8 cellular contexts compared by ENCODE assay signal in the genomic region with DNA sequence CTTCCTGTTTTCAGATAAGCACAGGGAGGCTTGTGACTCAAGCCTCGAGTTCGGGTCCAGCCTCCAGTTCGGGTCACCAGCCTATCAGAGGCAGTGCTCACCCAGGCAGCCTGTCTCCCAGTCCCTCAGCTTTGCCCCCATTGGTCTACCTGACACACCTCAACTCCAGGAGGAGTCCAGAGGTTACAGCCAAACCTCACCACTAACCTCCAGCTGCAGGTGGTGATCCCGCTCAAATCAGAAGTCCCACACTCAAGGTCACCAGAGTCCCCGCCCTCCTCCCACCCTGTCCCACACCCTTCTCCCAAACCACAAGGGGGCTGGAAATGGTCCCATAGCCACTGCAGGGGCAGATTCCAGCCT. TPM values are rescaled to one million over a fixed set of nuclear protein-coding genes. Genes with fewer than 3 reads are reported as not detected.
DNase-seq lines count a peak whose midpoint lies in the region; ATAC-seq and TF ChIP-seq lines count a peak whose summit lies in the region.

No MANE protein-coding gene starts in this region.

- H3K27ac ChIP-seq in effector memory CD4-positive, alpha-beta T cell (ENCODE audit: insufficient read depth, low read length, poor library complexity, severe bottlenecking) = no peak overlapping the region

- H4K20me1 ChIP-seq in Loucy (ENCODE audit: insufficient read depth, low read length, poor library complexity, severe bottlenecking) = peaks cover 12% of the 10 kb centered on the region

- H3K9me3 Mint-ChIP-seq in brain (no peaks in the 10 kb centered on the region), nephron progenitor cell (no peaks in the 10 kb centered on the region)

- H3K36me3 ChIP-seq in GM06990 (ENCODE audit: control insufficient read depth, insufficient read depth, low read length) (no peaks in the 10 kb centered on the region; the same call in 1 of the 2 replicates), Loucy (ENCODE audit: insufficient read depth, low read length) (peaks cover 17% of the 10 kb centered on the region; the same call in 1 of the 2 replicates)
- H3K36me3 ChIP-seq in effector memory CD4-positive, alpha-beta T cell (ENCODE audit: control insufficient read depth, insufficient read depth, low read length) = peaks cover under 1% of the 10 kb centered on the region

- peaks cover 20% of the 10 kb centered on the region for H3K4me1 ChIP-seq in Loucy (ENCODE audit: insufficient read depth, low read length, poor library complexity, severe bottlenecking)
- peaks cover 34% of the 10 kb centered on the region for H3K4me1 ChIP-seq in effector memory CD4-positive, alpha-beta T cell (ENCODE audit: control insufficient read depth, insufficient read depth, low read length, poor library complexity, severe bottlenecking)

- H3K9me2 ChIP-seq in Loucy (replicated peaks; ENCODE audit: low read depth, low read length) = no peaks in the 10 kb centered on the region

- in situ Hi-C loops in G401 (cut with HindIII; ENCODE audit: low sequenced_read_pairs) = no loop called here

- no peak for TF ChIP-seq CTCF in GM06990 (IDR thresholded peaks at IDR 0.05; ENCODE audit: insufficient read depth, low read length, poor library complexity, severe bottlenecking)
- no peak for TF ChIP-seq CTCF in Loucy (conservative IDR thresholded peaks at IDR 0.05; ENCODE audit: low read length)
- no peak for TF ChIP-seq CTCF in brain (conservative IDR thresholded peaks at IDR 0.05)
- no peak for TF ChIP-seq CTCF in nephron progenitor cell (IDR thresholded peaks at IDR 0.05)

- peak overlapping the region; percentile 86 to 96 (median 87) for H3K4me3 Mint-ChIP-seq in brain
- H3K4me3 Mint-ChIP-seq in nephron progenitor cell = peak overlapping the region; percentile 86

- H3K27me3 Mint-ChIP-seq in brain (no peaks in the 10 kb centered on the region), nephron progenitor cell (ENCODE audit: low read depth, poor library complexity) (peaks cover 13% of the 10 kb centered on the region)

- H3K27ac Mint-ChIP-seq in brain (peak overlapping the region; percentile 93 to 97 (median 94)), nephron progenitor cell (peak overlapping the region; percentile 49)

- H3K27me3 ChIP-seq in GM06990 (replicated peaks; ENCODE audit: control insufficient read depth, insufficient read depth, low read length) = no peaks in the 10 kb centered on the region
- H3K27me3 ChIP-seq in Loucy (ENCODE audit: insufficient read depth, low read length, poor library complexity, severe bottlenecking) = no peaks in the 10 kb centered on the region
- no peaks in the 10 kb centered on the region for H3K27me3 ChIP-seq in effector memory CD4-positive, alpha-beta T cell (replicated peaks; ENCODE audit: control insufficient read depth, insufficient read depth, low read length, poor library complexity, severe bottlenecking)

- ATAC-seq in GM21786 (IDR thresholded peaks at IDR 0.05; ENCODE audit: unreplicated experiment) = no peak

- H3K4me3 ChIP-seq in GM06990 (replicated peaks; ENCODE audit: low read depth, low read length) (peak overlapping the region; percentile 62), Loucy (ENCODE audit: low read length, poor library complexity, severe bottlenecking) (peak overlapping the region; percentile 86)
- H3K4me3 ChIP-seq in effector memory CD4-positive, alpha-beta T cell (ENCODE audit: insufficient read depth, low read depth, low read length, poor library complexity, severe bottlenecking) = no peak overlapping the region

- H3K4me1 Mint-ChIP-seq in brain (peaks cover 44% of the 10 kb centered on the region), nephron progenitor cell (peaks cover 69% of the 10 kb centered on the region)

- DNase-seq in GM06990 (ENCODE audit: extremely low read depth, insufficient read length) (peak; percentile 44), nephron progenitor cell (no peak), G401 (ENCODE audit: low spot score) (no peak), anterior cingulate cortex (lab: John Stamatoyannopoulos, UW) (no peak)
- no peak for DNase-seq in effector memory CD4-positive, alpha-beta T cell

- H3K36me3 Mint-ChIP-seq in brain (peaks cover under 1% of the 10 kb centered on the region), nephron progenitor cell (ENCODE audit: low read depth) (peaks cover 29% of the 10 kb centered on the region)

- peak overlapping the region; percentile 80 for H3K4me2 ChIP-seq in Loucy (ENCODE audit: low read depth, low read length, poor library complexity, severe bottlenecking)

- peaks cover 3% of the 10 kb centered on the region; the same call in 1 of the 2 replicates for H3F3A ChIP-seq in Loucy (ENCODE audit: low read depth)

- no peaks in the 10 kb centered on the region for H3K9me3 ChIP-seq in Loucy (ENCODE audit: insufficient read depth, low read depth, low read length)
- no peaks in the 10 kb centered on the region for H3K9me3 ChIP-seq in effector memory CD4-positive, alpha-beta T cell (ENCODE audit: control insufficient read depth, low read length)

- H3K9ac ChIP-seq in Loucy (ENCODE audit: low read depth, low read length, poor library complexity, severe bottlenecking) = peak overlapping the region; percentile 78

- H2AFZ ChIP-seq in Loucy (ENCODE audit: low read length) = no peak overlapping the region

- peaks cover 39% of the 10 kb centered on the region; the same call in 1 of the 2 replicates for H3K79me2 ChIP-seq in Loucy (ENCODE audit: insufficient read depth, low read length)

RNA-seq across cellular contexts. Expression of a gene that starts 42.1 kb away (rescaled TPM):
- polyA plus RNA-seq in brain (ENCODE audit: insufficient read depth, low read depth, low replicate concordance) = 29.7 TPM
- total RNA-seq in G401 (2014; rRNA removed; shearing (Covaris generic)) = 43.8 and 73.4 TPM in 2 replicates
